Comparison of ENCODE assay signal across 12 cellular contexts in genomic region chr4:152398060-152398459, GRCh38.
A peak's percentile ranks its signal among the peaks of the same experiment; 100 is the strongest.
DNase-seq lines count a peak whose midpoint lies in the region; ATAC-seq and TF ChIP-seq lines count a peak whose summit lies in the region.
"Had no signal": no experiment of that assay in that cellular context is flagged by ENCODE, and none has a peak within 500 bp of the region (broad histone marks: within the 10 kb centered on the region; RNA-seq: fewer than 3 reads in every experiment).

No MANE protein-coding gene starts in this region.

- H3K79me1 ChIP-seq in H9 (ENCODE audit: insufficient read depth, low read depth, low read length, poor library complexity, severe bottlenecking), result no peaks in the 10 kb centered on the region

- H3K4me1 ChIP-seq in H9 (ENCODE audit: insufficient read depth, low read length), result no peaks in the 10 kb centered on the region
- H3K4me1 ChIP-seq in hepatocyte (ENCODE audit: insufficient read depth), result no peaks in the 10 kb centered on the region

- H3K79me2 ChIP-seq in H9 (ENCODE audit: insufficient read depth, low read length), result 0 out of 2 replicates have a peak, but pooled peaks cover 2% of the 10 kb centered on the region
- peaks cover 7% of the 10 kb centered on the region for H3K79me2 ChIP-seq in hepatocyte

- H3K36me3 Mint-ChIP-seq in H9 (ENCODE audit: insufficient read depth in 1 of 3, low read depth in 3 of 3), result no peaks in the 10 kb centered on the region; a peak in 1 of 7 replicates
- H3K36me3 Mint-ChIP-seq in activated T-helper 17 cell treated with anti-CD3 and anti-CD28 coated beads, Interleukin-2, amount 50 U/mL, for 72 hours (ENCODE audit: low read depth), result peaks cover 13% of the 10 kb centered on the region

- no peak overlapping the region for H4K91ac ChIP-seq in H9 (ENCODE audit: insufficient read length, low read depth, low read length)

- no peak overlapping the region for H2BK20ac ChIP-seq in H9 (ENCODE audit: low read depth, low read length, poor library complexity, severe bottlenecking)

- H3K14ac ChIP-seq in H9 (ENCODE audit: insufficient read depth, low read length), result no peak overlapping the region

- H2BK15ac ChIP-seq in H9 (ENCODE audit: low read depth, low read length), result no peak overlapping the region

- no peak overlapping the region for H4K5ac ChIP-seq in H9 (ENCODE audit: insufficient read length, low read depth, low read length)

- no peak overlapping the region for H3K27ac ChIP-seq in H9 (ENCODE audit: insufficient read length, low read depth, low read length)
- H3K27ac ChIP-seq in hepatocyte, result no peak overlapping the region
- H3K27ac ChIP-seq: KMS-11 had no signal

- no peak overlapping the region for H2BK120ac ChIP-seq in H9 (ENCODE audit: low read depth, low read length, poor library complexity, severe bottlenecking)

- H3T11ph ChIP-seq in H9 (ENCODE audit: low read length), result no peak overlapping the region

- H3K9ac ChIP-seq in H9 (ENCODE audit: extremely low read depth, insufficient read length, low read length), result no peak overlapping the region
- H3K9ac ChIP-seq: KMS-11 had no signal

- H4K20me1 ChIP-seq in H9 (ENCODE audit: control insufficient read depth, insufficient read depth, insufficient read length) (no peaks in the 10 kb centered on the region), hepatocyte (ENCODE audit: insufficient read depth, poor library complexity, severe bottlenecking) (no peaks in the 10 kb centered on the region)

- no peak overlapping the region for H3K56ac ChIP-seq in H9 (ENCODE audit: insufficient read length, low read depth, low read length)

- no peak overlapping the region for H2AFZ ChIP-seq in H9 (ENCODE audit: low read length)
- H2AFZ ChIP-seq in hepatocyte, result no peak overlapping the region

- H3K27me3 Mint-ChIP-seq in H9 (ENCODE audit: low read depth), result no peaks in the 10 kb centered on the region
- no peaks in the 10 kb centered on the region for H3K27me3 Mint-ChIP-seq in activated T-helper 17 cell treated with anti-CD3 and anti-CD28 coated beads, Interleukin-2, amount 50 U/mL, for 72 hours
- H3K27me3 Mint-ChIP-seq: central memory CD8-positive, alpha-beta T cell had no signal

- DNase-seq in AG10803 (ENCODE audit: low read depth), result no peak
- DNase-seq in H9, result no peak
- DNase-seq in SK-MEL-5 (ENCODE audit: low read depth, low spot score), result peak; percentile 43
- peak; percentile 14 for DNase-seq in hepatocyte (ENCODE audit: low spot score)
- no peak for DNase-seq in NCI-H345 (lab: John Stamatoyannopoulos, UW)
- DNase-seq in T-helper 2 cell, result no peak
- DNase-seq: activated CD4-positive, CD25-positive, alpha-beta regulatory T cell; midbrain had no signal

- no peak overlapping the region for H3K18ac ChIP-seq in H9 (ENCODE audit: insufficient read length, low read depth, low read length)

- H3K36me3 ChIP-seq in hepatocyte (replicated peaks; ENCODE audit: insufficient read depth, low read depth), result no peaks in the 10 kb centered on the region

- H2BK5ac ChIP-seq in H9 (ENCODE audit: insufficient read length, low read length), result no peak overlapping the region

- no peak overlapping the region for H3K4me3 Mint-ChIP-seq in H9
- no peak overlapping the region for H3K4me3 Mint-ChIP-seq in activated T-helper 17 cell treated with anti-CD3 and anti-CD28 coated beads, Interleukin-2, amount 50 U/mL, for 72 hours
- H3K4me3 Mint-ChIP-seq: central memory CD8-positive, alpha-beta T cell had no signal

- H3K9me2 ChIP-seq in hepatocyte (replicated peaks; ENCODE audit: insufficient read depth), result no peaks in the 10 kb centered on the region

- no peaks in the 10 kb centered on the region for H3K9me3 ChIP-seq in H9 (ENCODE audit: control insufficient read depth, low read depth, low read length)
- H3K9me3 ChIP-seq in hepatocyte (ENCODE audit: low read depth), result no peaks in the 10 kb centered on the region

- no peaks in the 10 kb centered on the region for H3K23me2 ChIP-seq in H9 (ENCODE audit: insufficient read length, low read depth, low read length, poor library complexity, severe bottlenecking)

- no peak overlapping the region for H4K8ac ChIP-seq in H9 (replicated peaks; ENCODE audit: insufficient read length, low read depth, low read length)

- no peak overlapping the region for H3K4me2 ChIP-seq in H9 (ENCODE audit: insufficient read depth, insufficient read length, low read length)
- H3K4me2 ChIP-seq in hepatocyte, result no peak overlapping the region
- H3K4me2 ChIP-seq: KMS-11 had no signal

- no peak overlapping the region for H2BK12ac ChIP-seq in H9 (ENCODE audit: insufficient read length, low read depth, low read length)

- no CpG with 5 or more reads among the region's 1 CpG for WGBS in H9 (ENCODE audit: extremely low coverage, insufficient read length, low lambda C conversion rate)
- WGBS in hepatocyte (ENCODE audit: low lambda C conversion rate, missing lambda C conversion rate), result 82% methylated on average over 1 of the region's 1 CpG

- no peaks in the 10 kb centered on the region for H3K4me1 Mint-ChIP-seq in H9
- H3K4me1 Mint-ChIP-seq in activated T-helper 17 cell treated with anti-CD3 and anti-CD28 coated beads, Interleukin-2, amount 50 U/mL, for 72 hours, result peaks cover 31% of the 10 kb centered on the region

- no peak overlapping the region for H3K4me3 ChIP-seq in AG10803 (ENCODE audit: low read length)
- H3K4me3 ChIP-seq in hepatocyte, result no peak overlapping the region

- no peaks in the 10 kb centered on the region for H3K9me3 Mint-ChIP-seq in H9
- no peaks in the 10 kb centered on the region for H3K9me3 Mint-ChIP-seq in activated T-helper 17 cell treated with anti-CD3 and anti-CD28 coated beads, Interleukin-2, amount 50 U/mL, for 72 hours
- H3K9me3 Mint-ChIP-seq: central memory CD8-positive, alpha-beta T cell had no signal

- in situ Hi-C loops in SK-MEL-5 (cut with HindIII; ENCODE audit: low pct_unique_long_range_greater_than_20kb, low sequenced_read_pairs), result no loop called here

- no peak overlapping the region for H3K4ac ChIP-seq in H9 (ENCODE audit: low read depth, low read length)

- TF ChIP-seq CTCF in AG10803 (conservative IDR thresholded peaks at IDR 0.05; ENCODE audit: low read length) (peak; percentile 48), H9 (conservative IDR thresholded peaks at IDR 0.05) (peak; percentile 70), hepatocyte (IDR thresholded peaks at IDR 0.05; ENCODE audit: poor library complexity) (peak; percentile 58)

- H3K23ac ChIP-seq in H9 (ENCODE audit: insufficient read length, low read depth, low read length), result no peak overlapping the region

- H2AK5ac ChIP-seq in H9 (ENCODE audit: insufficient read length, low read length), result no peak overlapping the region

- no peak overlapping the region for H3K27ac Mint-ChIP-seq in H9
- no peak overlapping the region for H3K27ac Mint-ChIP-seq in activated T-helper 17 cell treated with anti-CD3 and anti-CD28 coated beads, Interleukin-2, amount 50 U/mL, for 72 hours

- no peaks in the 10 kb centered on the region for H3K27me3 ChIP-seq in H9 (ENCODE audit: insufficient read depth, low read length)
- H3K27me3 ChIP-seq in hepatocyte, result no peaks in the 10 kb centered on the region

- ATAC-seq in activated T-helper 17 cell treated with anti-CD3 and anti-CD28 coated beads, Interleukin-2, amount 50 U/mL, for 72 hours (replicated peaks), result no peak
- no peak for ATAC-seq in HG02571 (IDR thresholded peaks at IDR 0.05; ENCODE audit: unreplicated experiment)

Comparison
In these comparisons a context has a peak if more than half of its experiments do, and no peak if none do; other contexts are left out.
1. DNase-seq: peak in SK-MEL-5 (single experiment) and hepatocyte (single experiment); none in AG10803 (single experiment), H9 (single experiment), NCI-H345 (single experiment) and T-helper 2 cell (0 of 5).
2. Peak in every context shown above with its lines, with median percentiles within 50 percentile points of each other: CTCF ChIP-seq.